Comparison of ENCODE assay signal across 25 cellular contexts in genomic region chr10:25641576-25641975, GRCh38.
"Had no signal": no experiment of that assay in that cellular context is flagged by ENCODE, and none has a peak within 500 bp of the region (broad histone marks: within the 10 kb centered on the region; RNA-seq: fewer than 3 reads in every experiment).

No MANE protein-coding gene starts in this region.

- H3K9me3 ChIP-seq: left lung, lower lobe of right lung, neutrophil, sigmoid colon, spleen, suprapubic skin, thoracic aorta, tibial nerve, uterus had no signal

- DNase-seq: hypothalamus; immature natural killer cell; kidney; left colon; left lung; lower lobe of right lung; mammary epithelial cell; mesenchymal stem cell; naive B cell; natural killer cell; nephron progenitor cell; occipital lobe; right cardiac atrium; sigmoid colon; small intestine; spleen; stimulated activated CD4-positive, alpha-beta T cell treated with anti-CD3 and anti-CD28 coated beads, Interleukin-4, amount 100 ng/mL, for 24 hours; stimulated activated naive CD4-positive, alpha-beta T cell; uterus had no signal

- H3K27ac ChIP-seq: left lung, lower lobe of right lung, neural progenitor cell, neutrophil, sigmoid colon, spleen, suprapubic skin, thoracic aorta, tibial nerve, uterus had no signal

- H3K27me3 ChIP-seq: left lung, neural progenitor cell, neutrophil, sigmoid colon, spleen, suprapubic skin, tibial nerve, uterus had no signal

- H3K4me3 ChIP-seq: left lung, lower lobe of right lung, neural progenitor cell, sigmoid colon, spleen, suprapubic skin, thoracic aorta, tibial nerve, uterus had no signal

- H3K36me3 ChIP-seq: left lung, lower lobe of right lung, neural progenitor cell, neutrophil, sigmoid colon, spleen, suprapubic skin, thoracic aorta, tibial nerve, uterus had no signal

- H3K4me1 ChIP-seq: left lung, lower lobe of right lung, neural progenitor cell, sigmoid colon, spleen, suprapubic skin, tibial nerve, uterus had no signal

- ATAC-seq: left colon; left lung; lower lobe of right lung; natural killer cell; right cardiac atrium; stimulated activated effector memory CD8-positive, alpha-beta T cell treated with anti-CD3 and anti-CD28 coated beads, Interleukin-12 subunit alpha, Interleukin-12 subunit beta, amount 100 ng/mL, for 72 hours had no signal
